Comparison of ENCODE assay signal across 27 cellular contexts in genomic region chr11:43927070-43927469, GRCh38.
"Had no signal": no experiment of that assay in that cellular context is flagged by ENCODE, and none has a peak within 500 bp of the region (broad histone marks: within the 10 kb centered on the region; RNA-seq: fewer than 3 reads in every experiment).

No MANE protein-coding gene starts in this region.

- H3K36me3 Mint-ChIP-seq: activated naive CD4-positive, alpha-beta T cell treated with anti-CD3 and anti-CD28 coated beads, Interleukin-2, amount 10 ng/mL, durations not matched to agents 7 days and 5 days; activated naive CD8-positive, alpha-beta T cell treated with anti-CD3 and anti-CD28 coated beads, Interleukin-2, amount 10 ng/mL, durations not matched to agents 7 days and 5 days; natural killer cell had no signal

- H3K27me3 ChIP-seq: gastrocnemius medialis, thyroid gland had no signal

- H3K27ac Mint-ChIP-seq: activated CD4-positive, alpha-beta memory T cell treated with anti-CD3 and anti-CD28 coated beads for 36 hours; activated CD4-positive, alpha-beta T cell treated with anti-CD3 and anti-CD28 coated beads, Interleukin-2, amount 10 ng/mL, durations not matched to agents 24 days and 14 days; activated naive CD4-positive, alpha-beta T cell treated with anti-CD3 and anti-CD28 coated beads, Interleukin-2, amount 10 ng/mL, durations not matched to agents 7 days and 5 days; activated naive CD8-positive, alpha-beta T cell treated with anti-CD3 and anti-CD28 coated beads, Interleukin-2, amount 10 ng/mL, durations not matched to agents 7 days and 5 days; activated T-cell treated with anti-CD3 and anti-CD28 coated beads, Interleukin-2, amount 50 U/mL, for 24 hours; natural killer cell; stimulated activated naive CD8-positive, alpha-beta T cell treated with anti-CD3 and anti-CD28 coated beads, Interleukin-15, Interleukin-2, amounts not matched to agents 100 ng/mL and 50 ng/mL, for 24 hours had no signal

- H3K9me3 Mint-ChIP-seq: activated CD4-positive, alpha-beta memory T cell treated with anti-CD3 and anti-CD28 coated beads for 36 hours; activated CD4-positive, alpha-beta T cell treated with anti-CD3 and anti-CD28 coated beads, Interleukin-2, amount 10 ng/mL, durations not matched to agents 24 days and 14 days; activated naive CD4-positive, alpha-beta T cell treated with anti-CD3 and anti-CD28 coated beads, Interleukin-2, amount 10 ng/mL, durations not matched to agents 7 days and 5 days; activated naive CD8-positive, alpha-beta T cell treated with anti-CD3 and anti-CD28 coated beads, Interleukin-2, amount 10 ng/mL, durations not matched to agents 7 days and 5 days; activated T-cell treated with anti-CD3 and anti-CD28 coated beads, Interleukin-2, amount 50 U/mL, for 24 hours; central memory CD8-positive, alpha-beta T cell; natural killer cell; stimulated activated naive CD8-positive, alpha-beta T cell treated with anti-CD3 and anti-CD28 coated beads, Interleukin-15, Interleukin-2, amounts not matched to agents 100 ng/mL and 50 ng/mL, for 24 hours had no signal

- H3K4me1 Mint-ChIP-seq: activated CD4-positive, alpha-beta T cell treated with anti-CD3 and anti-CD28 coated beads, Interleukin-2, amount 10 ng/mL, durations not matched to agents 24 days and 14 days had no signal

- H3K4me3 Mint-ChIP-seq: activated CD4-positive, alpha-beta memory T cell treated with anti-CD3 and anti-CD28 coated beads for 36 hours; activated CD4-positive, alpha-beta T cell treated with anti-CD3 and anti-CD28 coated beads, Interleukin-2, amount 10 ng/mL, durations not matched to agents 24 days and 14 days; activated naive CD4-positive, alpha-beta T cell treated with anti-CD3 and anti-CD28 coated beads, Interleukin-2, amount 10 ng/mL, durations not matched to agents 7 days and 5 days; activated naive CD8-positive, alpha-beta T cell treated with anti-CD3 and anti-CD28 coated beads, Interleukin-2, amount 10 ng/mL, durations not matched to agents 7 days and 5 days; activated T-cell treated with anti-CD3 and anti-CD28 coated beads, Interleukin-2, amount 50 U/mL, for 24 hours; central memory CD8-positive, alpha-beta T cell; natural killer cell; stimulated activated naive CD8-positive, alpha-beta T cell treated with anti-CD3 and anti-CD28 coated beads, Interleukin-15, Interleukin-2, amounts not matched to agents 100 ng/mL and 50 ng/mL, for 24 hours had no signal

- H3K4me3 ChIP-seq: gastrocnemius medialis, left ventricle myocardium inferior, lung, skin epidermis, thyroid gland had no signal

- DNase-seq: activated CD4-positive, alpha-beta memory T cell treated with anti-CD3 and anti-CD28 coated beads for 36 hours; activated CD4-positive, alpha-beta T cell treated with anti-CD3 and anti-CD28 coated beads, Interleukin-2, amount 10 ng/mL, durations not matched to agents 24 days and 14 days; activated CD4-positive, CD25-positive, alpha-beta regulatory T cell treated with anti-CD3 and anti-CD28 coated beads, Interleukin-2, amount 50 U/mL, for 72 hours; activated CD8-positive, alpha-beta memory T cell treated with anti-CD3 and anti-CD28 coated beads, Interleukin-2, amount 50 U/mL, for 4 hours; activated gamma-delta T cell; activated naive CD4-positive, alpha-beta T cell treated with anti-CD3 and anti-CD28 coated beads, Interleukin-2, amount 10 ng/mL, durations not matched to agents 7 days and 5 days; activated naive CD8-positive, alpha-beta T cell treated with anti-CD3 and anti-CD28 coated beads, Interleukin-2, amount 10 ng/mL, durations not matched to agents 7 days and 5 days; activated T-cell treated with anti-CD3 and anti-CD28 coated beads, Interleukin-2, amount 50 U/mL, for 24 hours; effector CD8-positive, alpha-beta T cell; gastrocnemius medialis; glutamatergic neuron; left ventricle myocardium inferior; mesendoderm; natural killer cell; posterior cingulate gyrus; stimulated activated CD4-positive, alpha-beta T cell treated with anti-CD3 and anti-CD28 coated beads, Interleukin-12 subunit alpha, Interleukin-12 subunit beta, amount 100 ng/mL, for 4 hours; stimulated activated CD4-positive, alpha-beta T cell treated with anti-CD3 and anti-CD28 coated beads, Interleukin-4, amount 100 ng/mL, for 1 hour; T-helper 2 cell; thyroid gland had no signal

- H3K27ac ChIP-seq: gastrocnemius medialis, left ventricle myocardium inferior, skin epidermis, thyroid gland had no signal

- H3K27me3 Mint-ChIP-seq: activated CD4-positive, alpha-beta memory T cell treated with anti-CD3 and anti-CD28 coated beads for 36 hours; activated naive CD8-positive, alpha-beta T cell treated with anti-CD3 and anti-CD28 coated beads, Interleukin-2, amount 10 ng/mL, durations not matched to agents 7 days and 5 days; activated T-cell treated with anti-CD3 and anti-CD28 coated beads, Interleukin-2, amount 50 U/mL, for 24 hours; central memory CD8-positive, alpha-beta T cell; stimulated activated naive CD8-positive, alpha-beta T cell treated with anti-CD3 and anti-CD28 coated beads, Interleukin-15, Interleukin-2, amounts not matched to agents 100 ng/mL and 50 ng/mL, for 24 hours had no signal

- H3K9me3 ChIP-seq: gastrocnemius medialis, left ventricle myocardium inferior, thyroid gland had no signal

- FAIRE-seq: bronchial epithelial cell, colon, endometrium, islet of Langerhans had no signal

- ATAC-seq: gastrocnemius medialis, natural killer cell had no signal

- H3K36me3 ChIP-seq: gastrocnemius medialis, left ventricle myocardium inferior, thyroid gland had no signal
